1 cellular context compared by ENCODE assay signal in genomic region chr14:24253936-24254335, GRCh38.
TF ChIP-seq lines count a peak whose summit lies in the region.

No MANE protein-coding gene starts in this region.

TF ChIP-seq in HepG2, 621 proteins besides CTCF, POLR2A, EP300 and RAD21:
- peak; percentile 17; the same call in 1 of the 2 replicates for TF ChIP-seq HCFC1 (IDR thresholded peaks at IDR 0.05; ENCODE audit: low read depth, low read length)
- TF ChIP-seq ZNF574 (CRISPR knock-in tag; IDR thresholded peaks at IDR 0.05), result peak; percentile 18; the same call in 1 of the 2 replicates
- no peak for TF ChIP-seq RFX3 (CRISPR knock-in tag; IDR thresholded peaks at IDR 0.05)
- TF ChIP-seq HOXD1 (CRISPR knock-in tag; IDR thresholded peaks at IDR 0.05), result no peak
- no peak for TF ChIP-seq ZNF34 (CRISPR knock-in tag; IDR thresholded peaks at IDR 0.05; ENCODE audit: borderline replicate concordance)
- TF ChIP-seq SIN3A (IDR thresholded peaks at IDR 0.05; ENCODE audit: borderline replicate concordance, low read depth, low read length), result no peak
- TF ChIP-seq ZNF615 (CRISPR knock-in tag; IDR thresholded peaks at IDR 0.05; ENCODE audit: borderline replicate concordance), result no peak
- TF ChIP-seq MYPOP (CRISPR knock-in tag; IDR thresholded peaks at IDR 0.05), result no peak
- no peak for TF ChIP-seq CHCHD3 (CRISPR knock-in tag; IDR thresholded peaks at IDR 0.05)
- TF ChIP-seq MTA1 (CRISPR knock-in tag; IDR thresholded peaks at IDR 0.05; ENCODE audit: borderline replicate concordance), result no peak
- TF ChIP-seq ZBTB14 (CRISPR knock-in tag; IDR thresholded peaks at IDR 0.05), result 0 out of 2 replicates have a peak, but pooled peaks have one; percentile 27
- TF ChIP-seq ATF2 (CRISPR knock-in tag; IDR thresholded peaks at IDR 0.05), result no peak
- TF ChIP-seq SRY (CRISPR knock-in tag; IDR thresholded peaks at IDR 0.05), result no peak
- no peak for TF ChIP-seq CENPX (CRISPR knock-in tag; IDR thresholded peaks at IDR 0.05)
- peak; percentile 12; the same call in 1 of the 2 replicates for TF ChIP-seq ARID4A (CRISPR knock-in tag; IDR thresholded peaks at IDR 0.05; ENCODE audit: borderline replicate concordance)
TF ChIP-seq in HepG2: peak in this region for 4.
